In the genomic region with DNA sequence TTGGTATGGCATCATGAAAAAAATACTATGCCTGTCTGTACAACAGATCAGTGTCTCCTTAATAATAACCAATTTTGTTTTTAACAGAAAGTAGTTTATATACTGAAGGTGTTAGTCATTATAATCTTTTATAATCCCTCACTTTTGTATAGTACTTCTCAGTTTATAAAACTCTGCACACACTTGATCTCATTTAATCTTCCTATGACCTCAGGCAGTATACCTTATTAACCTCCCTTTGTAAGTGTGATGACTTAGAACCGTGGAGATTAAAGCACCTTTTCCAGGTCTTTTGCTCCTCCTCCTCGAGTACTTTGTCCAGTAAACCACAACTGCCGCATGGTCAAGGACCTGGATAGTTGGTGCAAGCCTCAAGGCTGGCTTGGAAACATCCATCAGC, we compare ENCODE assay signal across 9 cellular contexts.
"Had no signal": no experiment of that assay in that cellular context is flagged by ENCODE, and none has a peak within 500 bp of the region (broad histone marks: within the 10 kb centered on the region; RNA-seq: fewer than 3 reads in every experiment).

No MANE protein-coding gene starts in this region.

- H3K4me1 ChIP-seq: HAP-1 had no signal

- H3K9me3 ChIP-seq: HAP-1 had no signal

- H3K9ac ChIP-seq: GM23248 had no signal

- FAIRE-seq: HepG2, K562 had no signal

- ATAC-seq: HCT116, HepG2, K562 had no signal

- H3K9me3 Mint-ChIP-seq: HFFc6 had no signal

- H3K27ac Mint-ChIP-seq: HFFc6 had no signal

- H3K4me3 ChIP-seq: GM23248, HAP-1, K562 had no signal

- H3K27ac ChIP-seq: GM23248, HL-60 had no signal

- H3K36me3 ChIP-seq: HAP-1 had no signal

- DNase-seq: GM23248, H7, HFFc6, KG1 had no signal

- H2AFZ ChIP-seq: GM23248 had no signal

- H3K4me3 Mint-ChIP-seq: HFFc6 had no signal
